ENCODE assay signal across 20 cellular contexts in genomic region chr15:26294062-26294689, GRCh38.
DNase-seq lines count a peak whose midpoint lies in the region; ATAC-seq and TF ChIP-seq lines count a peak whose summit lies in the region.
"Had no signal": no experiment of that assay in that cellular context is flagged by ENCODE, and none has a peak within 500 bp of the region (broad histone marks: within the 10 kb centered on the region; RNA-seq: fewer than 3 reads in every experiment).

No MANE protein-coding gene starts in this region.

- no peaks in the 10 kb centered on the region for H3K27me3 ChIP-seq in ascending aorta
- H3K27me3 ChIP-seq: hepatocyte, transverse colon had no signal

- ATAC-seq in Right ventricle myocardium inferior: peak; percentile 95
- ATAC-seq: A549; activated naive CD8-positive, alpha-beta T cell treated with anti-CD3 and anti-CD28 coated beads, Interleukin-2, amount 50 U/mL, for 24 hours; T-helper 17 cell had no signal

- intact Hi-C loops in Right ventricle myocardium inferior (cut with DNase I) (no loop called here), cardiac septum (cut with DNase I) (loop anchor here (5.0 kb wide), 1 partner anchor 568 kb away; no protein-coding TSS in a partner anchor), ascending aorta (cut with DNase I) (no loop called here)

- H3K4me1 ChIP-seq in ascending aorta: no peaks in the 10 kb centered on the region
- H3K4me1 ChIP-seq: A549, transverse colon had no signal

- 0 out of 2 replicates have a peak, but pooled peaks have one; percentile 13 for TF ChIP-seq CTCF in VCaP (conservative IDR thresholded peaks at IDR 0.05)
- TF ChIP-seq CTCF in GM13977 (IDR thresholded peaks at IDR 0.05; ENCODE audit: extremely low read depth, insufficient read depth, missing control alignments): no peak
- TF ChIP-seq CTCF in ascending aorta (IDR thresholded peaks at IDR 0.05): no peak

- H3K27ac ChIP-seq in VCaP (no peak overlapping the region), ascending aorta (no peak overlapping the region)
- H3K27ac ChIP-seq: A549, hepatocyte, RWPE1, transverse colon had no signal

- in situ Hi-C loops in GM13977 (cut with MboI; ENCODE audit: low pct_unique_long_range_greater_than_20kb, low sequenced_read_pairs, unreplicated experiment): no loop called here

- DNase-seq in Right ventricle myocardium inferior (ENCODE audit: missing footprints) (peak; percentile 75), cardiac septum (ENCODE audit: low spot score) (no peak), iPS DF 4.7 (ENCODE audit: extremely low read depth, low spot score) (peak; percentile 25), DMS53 treated with DMSO at 0.1 percent for 48 hours (lab: John Stamatoyannopoulos, UW; ENCODE audit: unreplicated experiment) (no peak), GM13977 (ENCODE audit: low spot score) (no peak), ascending aorta (ENCODE audit: low spot score in 2 of 2) (no peak)
- no peak for DNase-seq in activated CD4-positive, alpha-beta T cell treated with anti-CD3 and anti-CD28 coated beads for 48 hours
- DNase-seq: activated CD4-positive, CD25-positive, alpha-beta regulatory T cell; activated naive CD8-positive, alpha-beta T cell treated with anti-CD3 and anti-CD28 coated beads, Interleukin-2, amount 50 U/mL, for 24 hours; Kasumi-1; NCI-H1436 treated with DMSO at 0.1 percent for 48 hours; NCI-H774; small intestine; T-helper 17 cell; transverse colon had no signal

- H3K36me3 ChIP-seq in ascending aorta: no peaks in the 10 kb centered on the region
- H3K36me3 ChIP-seq: transverse colon had no signal

- no peaks in the 10 kb centered on the region for H3K9me3 ChIP-seq in ascending aorta
- H3K9me3 ChIP-seq: A549 had no signal

- no peak overlapping the region for H3K4me3 ChIP-seq in ascending aorta
- H3K4me3 ChIP-seq: A549, dorsolateral prefrontal cortex, hepatocyte, transverse colon had no signal

Comparison
In these comparisons a context has a peak if more than half of its experiments do, and no peak if none do; other contexts are left out.
1. DNase-seq: peak in Right ventricle myocardium inferior (single experiment) and iPS DF 4.7 (single experiment); none in cardiac septum (single experiment), activated CD4-positive, alpha-beta T cell treated with anti-CD3 and anti-CD28 coated beads for 48 hours (single experiment), DMS53 treated with DMSO at 0.1 percent for 48 hours (single experiment), GM13977 (single experiment) and ascending aorta (0 of 2).